ENCODE assay signal across 37 cellular contexts in the genomic region with DNA sequence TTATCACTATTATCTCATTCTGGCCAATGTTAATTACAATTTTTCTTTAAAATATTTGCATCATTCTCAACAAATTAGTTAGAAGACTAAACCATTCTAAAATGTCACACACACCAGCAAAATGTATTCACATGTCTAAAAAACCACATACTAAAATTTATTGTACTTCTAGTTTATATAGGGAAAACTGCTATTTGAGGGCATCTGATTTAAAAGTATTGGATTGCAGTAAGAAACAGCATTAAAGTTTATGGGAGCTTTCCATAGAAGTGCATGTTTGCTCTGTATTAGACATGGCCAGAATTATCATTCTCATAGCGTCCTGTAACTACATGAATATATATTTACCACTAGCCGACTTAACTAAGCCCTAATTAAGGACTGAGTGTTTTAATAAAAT.
"Had no signal": no experiment of that assay in that cellular context is flagged by ENCODE, and none has a peak within 500 bp of the region (broad histone marks: within the 10 kb centered on the region; RNA-seq: fewer than 3 reads in every experiment).

No MANE protein-coding gene starts in this region.

- H3K36me3 ChIP-seq: ascending aorta, cardiac muscle cell had no signal

- H3K4me3 ChIP-seq: ascending aorta, cardiac muscle cell had no signal

- DNase-seq: activated B cell treated with CpG ODN at 0.5 μM for 24 hours; activated CD4-positive, alpha-beta memory T cell treated with anti-CD3 and anti-CD28 coated beads for 36 hours; activated CD4-positive, alpha-beta T cell treated with anti-CD3 and anti-CD28 coated beads for 4 hours; activated CD4-positive, alpha-beta T cell treated with anti-CD3 and anti-CD28 coated beads, Interleukin-2, amount 10 ng/mL, durations not matched to agents 24 days and 14 days; activated CD4-positive, alpha-beta T cell treated with anti-CD3 and anti-CD28 coated beads, Interleukin-2, amount 50 U/mL, for 1 hour; activated CD4-positive, alpha-beta T cell treated with anti-CD3 and anti-CD28 coated beads, Interleukin-2, amount 50 U/mL, for 4 hours; activated CD4-positive, CD25-positive, alpha-beta regulatory T cell treated with anti-CD3 and anti-CD28 coated beads, Interleukin-2, amount 50 U/mL, for 72 hours; activated CD8-positive, alpha-beta memory T cell treated with anti-CD3 and anti-CD28 coated beads, Interleukin-2, amount 50 U/mL, for 4 hours; activated CD8-positive, alpha-beta T cell treated with anti-CD3 and anti-CD28 coated beads for 36 hours; activated effector memory CD4-positive, alpha-beta T cell treated with anti-CD3 and anti-CD28 coated beads, Interleukin-2, amount 50 U/mL, for 16 hours; activated gamma-delta T cell treated with Interleukin-2 at 50 U/mL for 16 hours; activated naive CD4-positive, alpha-beta T cell; activated naive CD4-positive, alpha-beta T cell treated with anti-CD3 and anti-CD28 coated beads for 36 hours; activated naive CD4-positive, alpha-beta T cell treated with anti-CD3 and anti-CD28 coated beads, Interleukin-2, amount 50 U/mL, for 16 hours; activated naive CD8-positive, alpha-beta T cell treated with anti-CD3 and anti-CD28 coated beads, Interleukin-2, amount 10 ng/mL, durations not matched to agents 7 days and 5 days; activated naive CD8-positive, alpha-beta T cell treated with anti-CD3 and anti-CD28 coated beads, Interleukin-2, amount 50 U/mL, for 24 hours; activated T-cell treated with anti-CD3 and anti-CD28 coated beads for 4 hours; activated T-cell treated with anti-CD3 and anti-CD28 coated beads, Interleukin-2, amount 50 U/mL, for 1 hour; activated T-cell treated with anti-CD3 and anti-CD28 coated beads, Interleukin-2, amount 50 U/mL, for 4 hours; activated T-cell treated with anti-CD3 and anti-CD28 coated beads, Interleukin-2, amount 50 U/mL, for 72 hours; amygdala; anterior cingulate cortex; caudate nucleus; cerebellar nuclear complex; T-helper 1 cell; T-helper 2 cell; T-helper 9 cell had no signal

- ATAC-seq: activated CD8-positive, alpha-beta T cell treated with anti-CD3 and anti-CD28 coated beads for 36 hours; activated naive CD8-positive, alpha-beta T cell treated with anti-CD3 and anti-CD28 coated beads, Interleukin-2, amount 50 U/mL, for 24 hours; activated T-cell treated with anti-CD3 and anti-CD28 coated beads, Interleukin-2, amount 50 U/mL, for 4 hours; activated T-cell treated with anti-CD3 and anti-CD28 coated beads, Interleukin-2, amount 50 U/mL, for 72 hours; activated T-helper 17 cell treated with anti-CD3 and anti-CD28 coated beads, Interleukin-2, amount 50 U/mL, for 72 hours had no signal

- H3K27ac Mint-ChIP-seq: activated B cell treated with CpG ODN at 0.5 μM for 24 hours; activated CD4-positive, alpha-beta memory T cell treated with anti-CD3 and anti-CD28 coated beads for 36 hours; activated CD4-positive, alpha-beta T cell treated with anti-CD3 and anti-CD28 coated beads, Interleukin-2, amount 10 ng/mL, durations not matched to agents 24 days and 14 days; activated CD8-positive, alpha-beta T cell treated with anti-CD3 and anti-CD28 coated beads for 36 hours; activated naive CD4-positive, alpha-beta T cell treated with anti-CD3 and anti-CD28 coated beads for 36 hours; activated naive CD8-positive, alpha-beta T cell; activated naive CD8-positive, alpha-beta T cell treated with anti-CD3 and anti-CD28 coated beads, Interleukin-2, amount 10 ng/mL, durations not matched to agents 7 days and 5 days; activated naive CD8-positive, alpha-beta T cell treated with anti-CD3 and anti-CD28 coated beads, Interleukin-2, amount 50 U/mL, for 24 hours; activated T-cell treated with anti-CD3 and anti-CD28 coated beads, Interleukin-2, amount 50 U/mL, for 72 hours; activated T-helper 1 cell treated with anti-CD3 and anti-CD28 coated beads, Interleukin-12 subunit alpha, Interleukin-12 subunit beta, Interleukin-2, Interleukin-4 antibody, amounts not matched to agents 30 ng/mL and 10 ng/mL and 1 ng/mL, durations not matched to agents 14 hours and 24 hours and 36 hours; activated T-helper 17 cell treated with anti-CD3 and anti-CD28 coated beads, Interleukin-2, amount 50 U/mL, for 72 hours; brain; T-helper 1 cell treated with Interleukin-12 subunit alpha and Interleukin-12 subunit beta and Interleukin-4 antibody, amounts not matched to agents 30 μg/mL and 1 μg/mL, for 36 hours; T-helper 2 cell treated with Interferon-gamma antibody and Interleukin-4, amounts not matched to agents 5 μg/mL and 100 μg/mL, for 36 hours had no signal

- H3K36me3 Mint-ChIP-seq: activated CD4-positive, alpha-beta memory T cell treated with anti-CD3 and anti-CD28 coated beads for 36 hours; activated naive CD8-positive, alpha-beta T cell; activated naive CD8-positive, alpha-beta T cell treated with anti-CD3 and anti-CD28 coated beads, Interleukin-2, amount 10 ng/mL, durations not matched to agents 7 days and 5 days; brain had no signal

- H3K9me3 ChIP-seq: ascending aorta had no signal

- H3K9me3 Mint-ChIP-seq: activated B cell treated with CpG ODN at 0.5 μM for 24 hours; activated CD4-positive, alpha-beta memory T cell treated with anti-CD3 and anti-CD28 coated beads for 36 hours; activated CD4-positive, alpha-beta T cell treated with anti-CD3 and anti-CD28 coated beads, Interleukin-2, amount 10 ng/mL, durations not matched to agents 24 days and 14 days; activated CD8-positive, alpha-beta T cell treated with anti-CD3 and anti-CD28 coated beads for 36 hours; activated naive CD4-positive, alpha-beta T cell treated with anti-CD3 and anti-CD28 coated beads for 36 hours; activated naive CD8-positive, alpha-beta T cell treated with anti-CD3 and anti-CD28 coated beads, Interleukin-2, amount 10 ng/mL, durations not matched to agents 7 days and 5 days; activated naive CD8-positive, alpha-beta T cell treated with anti-CD3 and anti-CD28 coated beads, Interleukin-2, amount 50 U/mL, for 24 hours; activated T-cell treated with anti-CD3 and anti-CD28 coated beads, Interleukin-2, amount 50 U/mL, for 4 hours; activated T-cell treated with anti-CD3 and anti-CD28 coated beads, Interleukin-2, amount 50 U/mL, for 72 hours; activated T-helper 1 cell treated with anti-CD3 and anti-CD28 coated beads, Interleukin-12 subunit alpha, Interleukin-12 subunit beta, Interleukin-2, Interleukin-4 antibody, amounts not matched to agents 30 ng/mL and 10 ng/mL and 1 ng/mL, durations not matched to agents 14 hours and 24 hours and 36 hours; activated T-helper 17 cell treated with anti-CD3 and anti-CD28 coated beads, Interleukin-2, amount 50 U/mL, for 72 hours; brain; central memory CD8-positive, alpha-beta T cell; T-helper 1 cell treated with Interleukin-12 subunit alpha and Interleukin-12 subunit beta and Interleukin-4 antibody, amounts not matched to agents 30 μg/mL and 1 μg/mL, for 36 hours; T-helper 2 cell treated with Interferon-gamma antibody and Interleukin-4, amounts not matched to agents 5 μg/mL and 100 μg/mL, for 36 hours had no signal

- H3K4me1 ChIP-seq: ascending aorta had no signal

- H3K27ac ChIP-seq: ascending aorta, cardiac muscle cell, VCaP had no signal
